In genomic region chr18:10131036-10131774, GRCh38 we compare ENCODE assay signal across 12 cellular contexts.
A peak's percentile ranks its signal among the peaks of the same experiment; 100 is the strongest.
DNase-seq lines count a peak whose midpoint lies in the region; ATAC-seq and TF ChIP-seq lines count a peak whose summit lies in the region.
"Had no signal": no experiment of that assay in that cellular context is flagged by ENCODE, and none has a peak within 500 bp of the region (broad histone marks: within the 10 kb centered on the region; RNA-seq: fewer than 3 reads in every experiment).

No MANE protein-coding gene starts in this region.

- H3K36me3 ChIP-seq in colonic mucosa (no peaks in the 10 kb centered on the region), mesendoderm (ENCODE audit: control insufficient read depth, insufficient read depth, low read length) (no peaks in the 10 kb centered on the region), thoracic aorta (no peaks in the 10 kb centered on the region)
- H3K36me3 ChIP-seq: Peyer's patch had no signal

- no peak overlapping the region for H3K27ac ChIP-seq in colonic mucosa
- H3K27ac ChIP-seq in mesendoderm (ENCODE audit: low read depth, low read length): peak overlapping the region; percentile 13
- no peak overlapping the region for H3K27ac ChIP-seq in thoracic aorta
- H3K27ac ChIP-seq: Peyer's patch had no signal

- intact Hi-C loops in colonic mucosa (cut with DNase I): no loop called here

- no peak overlapping the region for H2AK5ac ChIP-seq in mesendoderm (ENCODE audit: low read length)

- H3K4ac ChIP-seq in mesendoderm (ENCODE audit: low read depth, low read length): no peak overlapping the region

- H4K8ac ChIP-seq in mesendoderm (ENCODE audit: low read depth, low read length): no peak overlapping the region

- no peaks in the 10 kb centered on the region for H3K79me1 ChIP-seq in mesendoderm (ENCODE audit: low read length)

- no peak overlapping the region for H3K23ac ChIP-seq in mesendoderm (ENCODE audit: low read length)

- peak overlapping the region; percentile 66 for H3K4me2 ChIP-seq in mesendoderm (ENCODE audit: low read length)

- H3K9me3 ChIP-seq in colonic mucosa: no peaks in the 10 kb centered on the region
- H3K9me3 ChIP-seq in thoracic aorta: no peaks in the 10 kb centered on the region
- H3K9me3 ChIP-seq: Peyer's patch had no signal

- H2BK120ac ChIP-seq in mesendoderm (ENCODE audit: low read depth, low read length): peak overlapping the region; percentile 40

- no peak overlapping the region for H2BK5ac ChIP-seq in mesendoderm (ENCODE audit: low read length)

- no peak overlapping the region for H3K9ac ChIP-seq in colonic mucosa (ENCODE audit: low read depth in 2 of 2, low read length in 2 of 2)
- peak overlapping the region; percentile 56 for H3K9ac ChIP-seq in mesendoderm (ENCODE audit: low read length)

- H3K4me1 ChIP-seq in colonic mucosa: no peaks in the 10 kb centered on the region
- H3K4me1 ChIP-seq in mesendoderm (ENCODE audit: control insufficient read depth, low read depth, low read length): peaks cover 14% of the 10 kb centered on the region
- H3K4me1 ChIP-seq in thoracic aorta (ENCODE audit: control insufficient read depth in 1 of 2, low read depth in 2 of 2): peaks cover 5 to 12% of the 10 kb centered on the region in 2 donors

- no peaks in the 10 kb centered on the region for H3K79me2 ChIP-seq in mesendoderm (ENCODE audit: control insufficient read depth, insufficient read depth, low read length)

- H3K56ac ChIP-seq in mesendoderm (ENCODE audit: low read length): peak overlapping the region; percentile 83

- ATAC-seq in thoracic aorta (ENCODE audit: insufficient number of reproducible peaks, low FRiP score, low read depth): no peak
- ATAC-seq in GM18873 (IDR thresholded peaks at IDR 0.05; ENCODE audit: low FRiP score, unreplicated experiment): no peak
- ATAC-seq in left lobe of liver: no peak
- ATAC-seq in HG02759 (IDR thresholded peaks at IDR 0.05; ENCODE audit: unreplicated experiment): no peak
- ATAC-seq: activated CD4-positive, CD25-positive, alpha-beta regulatory T cell treated with anti-CD3 and anti-CD28 coated beads, Interleukin-2, amount 50 U/mL, for 24 hours had no signal

- peak overlapping the region; percentile 34 for H3K4me3 ChIP-seq in colonic mucosa
- H3K4me3 ChIP-seq in mesendoderm (ENCODE audit: low read length): no peak overlapping the region
- peak overlapping the region; percentile 69 for H3K4me3 ChIP-seq in thoracic aorta

- H3K27me3 ChIP-seq in colonic mucosa: peaks cover 6% of the 10 kb centered on the region
- no peaks in the 10 kb centered on the region for H3K27me3 ChIP-seq in mesendoderm (ENCODE audit: insufficient read depth, low read length, poor library complexity)
- no peaks in the 10 kb centered on the region for H3K27me3 ChIP-seq in thoracic aorta (replicated peaks; ENCODE audit: insufficient read depth)
- H3K27me3 ChIP-seq: Peyer's patch had no signal

- peak overlapping the region; percentile 2 for H4K5ac ChIP-seq in mesendoderm (ENCODE audit: low read length)

- TF ChIP-seq CTCF in colonic mucosa (IDR thresholded peaks at IDR 0.05) (no peak), thoracic aorta (IDR thresholded peaks at IDR 0.05) (no peak)

- peak overlapping the region; percentile 33 for H3K18ac ChIP-seq in mesendoderm (ENCODE audit: low read length)

- WGBS in mesendoderm (ENCODE audit: extremely low coverage, insufficient coverage, low lambda C conversion rate): no CpG with 5 or more reads among the region's 11 CpGs

- DNase-seq in NCI-H2171 treated with DMSO at 0.1 percent for 48 hours (lab: John Stamatoyannopoulos, UW): peak; percentile 34
- no peak for DNase-seq in NCI-H2171 (lab: John Stamatoyannopoulos, UW)
- no peak for DNase-seq in colonic mucosa
- peak; percentile 85 for DNase-seq in mesendoderm
- no peak for DNase-seq in thoracic aorta (ENCODE audit: low spot score)
- no peak for DNase-seq in left lobe of liver (ENCODE audit: low spot score)
- DNase-seq: activated naive CD8-positive, alpha-beta T cell treated with anti-CD3 and anti-CD28 coated beads, Interleukin-2, amount 10 ng/mL, durations not matched to agents 7 days and 5 days; erythroblast had no signal

- H2BK15ac ChIP-seq in mesendoderm (replicated peaks; ENCODE audit: low read depth): peak overlapping the region; percentile 20

Comparison
In these comparisons a context has a peak if more than half of its experiments do, and no peak if none do; other contexts are left out.
1. DNase-seq: peak in NCI-H2171 treated with DMSO at 0.1 percent for 48 hours (single experiment) and mesendoderm (single experiment); none in NCI-H2171 (single experiment), colonic mucosa (single experiment), thoracic aorta (single experiment) and left lobe of liver (single experiment).